26 cellular contexts compared by ENCODE assay signal in genomic region chr6:95654176-95654575, GRCh38.
"Had no signal": no experiment of that assay in that cellular context is flagged by ENCODE, and none has a peak within 500 bp of the region (broad histone marks: within the 10 kb centered on the region; RNA-seq: fewer than 3 reads in every experiment).

No MANE protein-coding gene starts in this region.

- H3K9me3 ChIP-seq: esophagus squamous epithelium, gastrocnemius medialis, lower lobe of right lung, mucosa of descending colon had no signal

- H3K36me3 ChIP-seq: esophagus squamous epithelium, gastrocnemius medialis, heart right ventricle, left lung, lower lobe of right lung had no signal

- H3K4me3 ChIP-seq: esophagus squamous epithelium, gastrocnemius medialis, heart right ventricle, left lung, lower lobe of right lung, mucosa of descending colon had no signal

- FAIRE-seq: endometrium, islet of Langerhans, keratinocyte had no signal

- H3K27me3 ChIP-seq: esophagus squamous epithelium, gastrocnemius medialis, heart right ventricle, left lung had no signal

- H3K4me1 ChIP-seq: esophagus squamous epithelium, gastrocnemius medialis, heart right ventricle, left lung, lower lobe of right lung had no signal

- DNase-seq: cortex of kidney; effector CD8-positive, alpha-beta T cell; effector memory CD8-positive, alpha-beta T cell; endodermal cell; erythroblast; esophagus squamous epithelium; foreskin fibroblast; foreskin melanocyte; gastrocnemius medialis; glutamatergic neuron; head of caudate nucleus; heart right ventricle; hippocampal formation; left cardiac atrium; left lung; left ventricle myocardium superior; lower lobe of right lung; mesenchymal stem cell; mucosa of descending colon; naive B cell; naive thymus-derived CD8-positive, alpha-beta T cell had no signal

- ATAC-seq: effector memory CD8-positive, alpha-beta T cell; esophagus mucosa; gastrocnemius medialis; heart right ventricle; left cardiac atrium; left lung; left ventricle myocardium superior; lower lobe of right lung; mucosa of descending colon; naive thymus-derived CD8-positive, alpha-beta T cell had no signal

- H3K27ac ChIP-seq: epithelial cell of prostate, esophagus squamous epithelium, gastrocnemius medialis, heart right ventricle, left lung, lower lobe of right lung had no signal
